ENCODE assay signal across 1 cellular context in genomic region chr6:150150821-150151646, GRCh38.
A peak's percentile ranks its signal among the peaks of the same experiment; 100 is the strongest.
TF ChIP-seq lines count a peak whose summit lies in the region.

No MANE protein-coding gene starts in this region.

TF ChIP-seq in K562, 482 proteins besides CTCF, POLR2A, EP300 and RAD21 (continued from another document and continues in another):
- TF ChIP-seq HNRNPUL1 (IDR thresholded peaks at IDR 0.05; ENCODE audit: low read length): no peak
- no peak for TF ChIP-seq POLR2H (tag; IDR thresholded peaks at IDR 0.05; ENCODE audit: low read depth)
- no peak for TF ChIP-seq ZNF561 (CRISPR knock-in tag; conservative IDR thresholded peaks at IDR 0.05)
- peak; percentile 97 for TF ChIP-seq RREB1 (CRISPR knock-in tag; IDR thresholded peaks at IDR 0.05)
- peak; percentile 89 for TF ChIP-seq PML (IDR thresholded peaks at IDR 0.05; ENCODE audit: low read length)
- no peak for TF ChIP-seq HCFC1 (IDR thresholded peaks at IDR 0.05; ENCODE audit: low read depth, low read length)
- no peak for TF ChIP-seq ZNF584 (CRISPR knock-in tag; IDR thresholded peaks at IDR 0.05; ENCODE audit: low read depth)
- no peak for TF ChIP-seq NR1H2 (CRISPR knock-in tag; IDR thresholded peaks at IDR 0.05)
- no peak for TF ChIP-seq USF2 (CRISPR knock-in tag; IDR thresholded peaks at IDR 0.05)
- TF ChIP-seq CBFA2T2 (conservative IDR thresholded peaks at IDR 0.05): peak; percentile 86
- TF ChIP-seq TRIM28 (IDR thresholded peaks at IDR 0.05): peak; percentile 77; the same call in 1 of the 2 replicates
- TF ChIP-seq ELK1 (CRISPR knock-in tag; IDR thresholded peaks at IDR 0.05): no peak
- peak; percentile 54; the same call in 1 of the 2 replicates for TF ChIP-seq MEF2A (IDR thresholded peaks at IDR 0.05; ENCODE audit: control insufficient read depth, low read depth, low read length)
- TF ChIP-seq JUN (IDR thresholded peaks at IDR 0.05; ENCODE audit: borderline replicate concordance, low read depth, low read length): peak; percentile 89; the same call in 1 of the 2 replicates
- peak; percentile 36; the same call in 1 of the 2 replicates for TF ChIP-seq JUN (CRISPR knock-in tag; IDR thresholded peaks at IDR 0.05; ENCODE audit: borderline replicate concordance)
- TF ChIP-seq BRD9 (IDR thresholded peaks at IDR 0.05; ENCODE audit: low read depth, partially characterized antibody): peak; percentile 96
- TF ChIP-seq NCOA6 (IDR thresholded peaks at IDR 0.05): peak; percentile 57; the same call in 1 of the 2 replicates
- no peak for TF ChIP-seq ZBTB34 (CRISPR knock-in tag; IDR thresholded peaks at IDR 0.05)
- no peak for TF ChIP-seq E2F4 (CRISPR knock-in tag; IDR thresholded peaks at IDR 0.05; ENCODE audit: low read depth)
- TF ChIP-seq ETV1 (tag; conservative IDR thresholded peaks at IDR 0.05; ENCODE audit: low read depth): no peak
- peak; percentile 54; the same call in 1 of the 2 replicates for TF ChIP-seq MECOM (CRISPR knock-in tag; IDR thresholded peaks at IDR 0.05)
- TF ChIP-seq ZNF24 (IDR thresholded peaks at IDR 0.05): no peak; the same call in 1 of the 2 replicates
- no peak for TF ChIP-seq U2AF1 (optimal IDR thresholded peaks at IDR 0.05; ENCODE audit: low read depth, low read length)
- TF ChIP-seq ZNF668 (CRISPR knock-in tag; IDR thresholded peaks at IDR 0.05): peak; percentile 58; the same call in 1 of the 2 replicates
- TF ChIP-seq ZNF12 (CRISPR knock-in tag; IDR thresholded peaks at IDR 0.05): no peak
- TF ChIP-seq ZNF197 (CRISPR knock-in tag; IDR thresholded peaks at IDR 0.05; ENCODE audit: low read depth): no peak
- TF ChIP-seq XRCC4 (IDR thresholded peaks at IDR 0.05; ENCODE audit: extremely low read depth, insufficient read depth, insufficient read length): no peak
- peak; percentile 63; the same call in 1 of the 2 replicates for TF ChIP-seq ZNF395 (CRISPR knock-in tag; IDR thresholded peaks at IDR 0.05)
- peak; percentile 76 for TF ChIP-seq FOXM1 (IDR thresholded peaks at IDR 0.05; ENCODE audit: low read depth)
- no peak for TF ChIP-seq FOXM1 (CRISPR knock-in tag; IDR thresholded peaks at IDR 0.05; ENCODE audit: low read depth)
- no peak for TF ChIP-seq MED1 (CRISPR knock-in tag; IDR thresholded peaks at IDR 0.05; ENCODE audit: borderline replicate concordance)
- TF ChIP-seq ATF7 (IDR thresholded peaks at IDR 0.05): peak; percentile 83
- peak; percentile 69 for TF ChIP-seq ZNF592 (IDR thresholded peaks at IDR 0.05)
- TF ChIP-seq FOXJ3 (CRISPR knock-in tag; IDR thresholded peaks at IDR 0.05): peak; percentile 38; the same call in 1 of the 2 replicates
- TF ChIP-seq KDM1A (IDR thresholded peaks at IDR 0.05): peak; percentile 71 to 84
- no peak for TF ChIP-seq CGGBP1 (CRISPR knock-in tag; IDR thresholded peaks at IDR 0.05)
- TF ChIP-seq SMARCB1 (IDR thresholded peaks at IDR 0.05; ENCODE audit: insufficient read length, low read depth): peak; percentile 94
- TF ChIP-seq ZNF277 (CRISPR knock-in tag; IDR thresholded peaks at IDR 0.05; ENCODE audit: borderline replicate concordance): no peak
- peak; percentile 95 for TF ChIP-seq SMARCA5 (IDR thresholded peaks at IDR 0.05)
- no peak for TF ChIP-seq UBTF (IDR thresholded peaks at IDR 0.05; ENCODE audit: borderline replicate concordance in 1 of 2, low read depth in 2 of 2, low read length in 2 of 2)
- no peak for TF ChIP-seq GABPB2 (CRISPR knock-in tag; conservative IDR thresholded peaks at IDR 0.05)
- TF ChIP-seq POLR3G (IDR thresholded peaks at IDR 0.05; ENCODE audit: extremely low read depth, insufficient read length, insufficient replicate concordance): no peak
- TF ChIP-seq ZFP30 (CRISPR knock-in tag; IDR thresholded peaks at IDR 0.05; ENCODE audit: borderline replicate concordance): no peak
- TF ChIP-seq RB1 (IDR thresholded peaks at IDR 0.05; ENCODE audit: low read depth): no peak
- TF ChIP-seq ZEB2 (IDR thresholded peaks at IDR 0.05): peak; percentile 94
- peak; percentile 84 for TF ChIP-seq NCOR1 (IDR thresholded peaks at IDR 0.05)
